In genomic region chr1:86852737-86853408, GRCh38 we compare ENCODE assay signal across 30 cellular contexts.
DNase-seq lines count a peak whose midpoint lies in the region; ATAC-seq, FAIRE-seq and TF ChIP-seq lines count a peak whose summit lies in the region.
"Had no signal": no experiment of that assay in that cellular context is flagged by ENCODE, and none has a peak within 500 bp of the region (broad histone marks: within the 10 kb centered on the region; RNA-seq: fewer than 3 reads in every experiment).

No MANE protein-coding gene starts in this region.

- H3K27ac ChIP-seq in DOHH2 (ENCODE audit: low read depth, low read length) (peak overlapping the region; percentile 83), pancreas (no peak overlapping the region)
- no peak overlapping the region for H3K27ac ChIP-seq in CD4-positive, alpha-beta memory T cell (ENCODE audit: low read depth, low read length)
- H3K27ac ChIP-seq: cardiac muscle cell, coronary artery had no signal

- H3K4me3 Mint-ChIP-seq in CD4-positive, alpha-beta memory T cell = no peak overlapping the region
- H3K4me3 Mint-ChIP-seq: activated naive CD8-positive, alpha-beta T cell; CD4-positive, alpha-beta T cell; stimulated activated effector memory CD8-positive, alpha-beta T cell treated with anti-CD3 and anti-CD28 coated beads, Interleukin-12 subunit alpha, Interleukin-12 subunit beta, amount 100 ng/mL, for 72 hours; T-helper 17 cell had no signal

- CTCF ChIA-PET in CD4-positive, alpha-beta memory T cell (lab: Charles Lee; ENCODE audit: partially characterized antibody) = no interaction called here

- no peaks in the 10 kb centered on the region for H3K36me3 Mint-ChIP-seq in CD4-positive, alpha-beta memory T cell
- H3K36me3 Mint-ChIP-seq: stimulated activated effector memory CD8-positive, alpha-beta T cell treated with anti-CD3 and anti-CD28 coated beads, Interleukin-12 subunit alpha, Interleukin-12 subunit beta, amount 100 ng/mL, for 72 hours had no signal

- TF ChIP-seq POLR2A in NB4 (IDR thresholded peaks at IDR 0.05; ENCODE audit: extremely low read depth, insufficient read length) = no peak

- H3K9me3 ChIP-seq in DOHH2 (ENCODE audit: control insufficient read depth, insufficient read depth, low read length) (no peaks in the 10 kb centered on the region), pancreas (no peaks in the 10 kb centered on the region)
- H3K9me3 ChIP-seq in CD4-positive, alpha-beta memory T cell (ENCODE audit: control insufficient read depth in 1 of 2, low read length in 2 of 2) = no peaks in the 10 kb centered on the region
- H3K9me3 ChIP-seq: HAP-1, SK-N-SH had no signal

- no peaks in the 10 kb centered on the region for H3K4me1 Mint-ChIP-seq in CD4-positive, alpha-beta memory T cell
- H3K4me1 Mint-ChIP-seq: T-helper 17 cell had no signal

- no peaks in the 10 kb centered on the region for H3K9me2 ChIP-seq in DOHH2 (replicated peaks; ENCODE audit: control insufficient read depth, low read length)
- H3K9me2 ChIP-seq: SK-N-SH had no signal

- WGBS in pancreas, 2 donors = 42 to 44% methylated on average over 8 of the region's 8 CpGs

- POLR2A ChIA-PET in CD4-positive, alpha-beta memory T cell (lab: Charles Lee; ENCODE audit: partially characterized antibody) = no interaction called here

- peak; percentile 55 to 78 (median 72) for ATAC-seq in pancreas
- ATAC-seq in GM21737 (IDR thresholded peaks at IDR 0.05; ENCODE audit: unreplicated experiment) = no peak
- ATAC-seq in GM21381 (IDR thresholded peaks at IDR 0.05; ENCODE audit: unreplicated experiment) = no peak
- ATAC-seq: sciatic nerve; stimulated activated effector memory CD8-positive, alpha-beta T cell treated with anti-CD3 and anti-CD28 coated beads, Interleukin-12 subunit alpha, Interleukin-12 subunit beta, amount 100 ng/mL, for 72 hours; T-helper 17 cell had no signal

- H3K79me2 ChIP-seq in DOHH2 (ENCODE audit: control insufficient read depth, low read length) = no peaks in the 10 kb centered on the region

- DNase-seq in NB4 (ENCODE audit: low read depth) (peak; percentile 51), choroid plexus epithelial cell (ENCODE audit: low read depth) (peak; percentile 38), pancreas (no peak), Ammon's horn (ENCODE audit: low spot score) (no peak)
- no peak for DNase-seq in CD4-positive, alpha-beta memory T cell
- DNase-seq: activated CD4-positive, alpha-beta T cell treated with anti-CD3 and anti-CD28 coated beads for 1 hour; activated T-cell treated with anti-CD3 and anti-CD28 coated beads for 4 hours; anterior cingulate cortex; CD4-positive, alpha-beta T cell; effector memory CD4-positive, alpha-beta T cell; erythroblast; kidney glomerular epithelial cell; mammary epithelial cell; NCI-H1105 treated with DMSO at 0.1 percent for 48 hours; NCI-H2029 treated with DMSO at 0.1 percent for 48 hours; NCI-H2227 treated with DMSO at 0.1 percent for 48 hours; NCI-H748 treated with DMSO at 0.1 percent for 48 hours; posterior cingulate gyrus; SK-N-SH; stimulated activated CD4-positive, alpha-beta T cell treated with anti-CD3 and anti-CD28 coated beads, Interleukin-4, amount 100 ng/mL, for 24 hours; T-helper 17 cell had no signal

- peaks cover 10% of the 10 kb centered on the region for H3F3A ChIP-seq in DOHH2 (ENCODE audit: control insufficient read depth, insufficient read depth)

- intact Hi-C loops in pancreas (cut with DNase I) = no loop called here
- intact Hi-C loops in CD4-positive, alpha-beta memory T cell (cut with micrococcal nuclease) = no loop called here

- H4K20me1 ChIP-seq in DOHH2 (ENCODE audit: control insufficient read depth, insufficient read depth, low read depth, low read length) = no peaks in the 10 kb centered on the region

- H3K27ac Mint-ChIP-seq in CD4-positive, alpha-beta memory T cell = no peak overlapping the region
- H3K27ac Mint-ChIP-seq: activated naive CD8-positive, alpha-beta T cell; CD4-positive, alpha-beta T cell; stimulated activated effector memory CD8-positive, alpha-beta T cell treated with anti-CD3 and anti-CD28 coated beads, Interleukin-12 subunit alpha, Interleukin-12 subunit beta, amount 100 ng/mL, for 72 hours; T-helper 17 cell had no signal

- H3K4me3 ChIP-seq in DOHH2 (ENCODE audit: low read length) (peak overlapping the region; percentile 75), NB4 (ENCODE audit: low read depth, low read length) (no peak overlapping the region), choroid plexus epithelial cell (ENCODE audit: low read depth, low read length) (no peak overlapping the region), pancreas (no peak overlapping the region)
- no peak overlapping the region for H3K4me3 ChIP-seq in CD4-positive, alpha-beta memory T cell (ENCODE audit: low read length in 2 of 2)
- H3K4me3 ChIP-seq: cardiac muscle cell, coronary artery, HAP-1 had no signal

- TF ChIP-seq CTCF in DOHH2 (IDR thresholded peaks at IDR 0.05; ENCODE audit: low read depth, low read length, poor library complexity, severe bottlenecking) (no peak), NB4 (IDR thresholded peaks at IDR 0.05; ENCODE audit: low read depth, low read length) (no peak), choroid plexus epithelial cell (conservative IDR thresholded peaks at IDR 0.05; ENCODE audit: low read depth, low read length) (no peak), pancreas (IDR thresholded peaks at IDR 0.05) (no peak)

- no peaks in the 10 kb centered on the region for H3K27me3 ChIP-seq in DOHH2 (ENCODE audit: control insufficient read depth, low read length)
- H3K27me3 ChIP-seq in pancreas = no peaks in the 10 kb centered on the region
- H3K27me3 ChIP-seq in CD4-positive, alpha-beta memory T cell (ENCODE audit: insufficient read depth, low read length) = no peaks in the 10 kb centered on the region
- H3K27me3 ChIP-seq: cardiac muscle cell had no signal

- H3K9me3 Mint-ChIP-seq in CD4-positive, alpha-beta memory T cell = no peaks in the 10 kb centered on the region
- H3K9me3 Mint-ChIP-seq: CD4-positive, alpha-beta T cell; stimulated activated effector memory CD8-positive, alpha-beta T cell treated with anti-CD3 and anti-CD28 coated beads, Interleukin-12 subunit alpha, Interleukin-12 subunit beta, amount 100 ng/mL, for 72 hours had no signal

- peaks cover 0 to 2% of the 10 kb centered on the region in 2 donors for H3K27me3 Mint-ChIP-seq in CD4-positive, alpha-beta memory T cell
- H3K27me3 Mint-ChIP-seq: activated naive CD8-positive, alpha-beta T cell; CD4-positive, alpha-beta T cell; T-helper 17 cell had no signal

- H3K36me3 ChIP-seq in DOHH2 (ENCODE audit: control insufficient read depth, low read length) (no peaks in the 10 kb centered on the region), pancreas (no peaks in the 10 kb centered on the region)
- no peaks in the 10 kb centered on the region for H3K36me3 ChIP-seq in CD4-positive, alpha-beta memory T cell (ENCODE audit: insufficient read depth, low read length)
- H3K36me3 ChIP-seq: cardiac muscle cell, HAP-1 had no signal

- H3K4me2 ChIP-seq in DOHH2 (ENCODE audit: low read length) = peak overlapping the region; percentile 96
- H3K4me2 ChIP-seq: SK-N-SH had no signal

- peaks cover 38% of the 10 kb centered on the region for H3K4me1 ChIP-seq in DOHH2 (ENCODE audit: control insufficient read depth, low read length)
- H3K4me1 ChIP-seq in pancreas = peaks cover 0 to 3% (median 0%) of the 10 kb centered on the region in 3 donors
- H3K4me1 ChIP-seq in CD4-positive, alpha-beta memory T cell (ENCODE audit: insufficient read depth, low read length) = no peaks in the 10 kb centered on the region

- no peak for FAIRE-seq in pancreas (lab: Jason Lieb, UNC)

Comparison
In these comparisons a context has a peak if more than half of its experiments do, and no peak if none do; other contexts are left out.
1. DNase-seq: peak in NB4 (single experiment) and choroid plexus epithelial cell (single experiment); none in pancreas (0 of 6), CD4-positive, alpha-beta memory T cell (0 of 5) and Ammon's horn (single experiment).
2. ATAC-seq: peak in pancreas (4 of 4); none in GM21737 (single experiment) and GM21381 (single experiment).